Comparison of ENCODE assay signal across 26 cellular contexts in the genomic region with DNA sequence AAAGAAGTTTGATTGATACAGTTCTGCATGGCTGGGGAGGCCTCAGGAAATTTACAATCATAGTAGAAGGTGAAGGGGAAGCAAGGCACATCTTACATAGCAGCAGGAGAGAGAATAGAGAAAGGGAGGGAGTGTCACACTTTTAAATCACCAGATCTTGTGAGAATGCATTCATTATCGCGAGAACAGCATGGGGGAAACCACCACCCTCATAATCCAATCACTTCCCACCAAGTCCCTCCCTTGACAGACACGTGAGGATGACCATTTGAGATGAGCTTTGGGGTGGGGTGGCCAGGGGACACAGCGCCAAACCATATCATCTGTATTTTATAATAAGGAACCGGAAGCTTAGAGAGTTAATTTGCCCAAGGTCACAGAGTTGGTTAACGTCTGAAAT.
"Had no signal": no experiment of that assay in that cellular context is flagged by ENCODE, and none has a peak within 500 bp of the region (broad histone marks: within the 10 kb centered on the region; RNA-seq: fewer than 3 reads in every experiment).

No MANE protein-coding gene starts in this region.

- DNase-seq: hypothalamus; immature natural killer cell; kidney; left ventricle myocardium inferior; midbrain; naive thymus-derived CD8-positive, alpha-beta T cell; nucleus accumbens; pancreas; posterior cingulate gyrus; retina; right cardiac atrium; stimulated activated CD4-positive, alpha-beta T cell treated with anti-CD3 and anti-CD28 coated beads, Interleukin-12 subunit alpha, Interleukin-12 subunit beta, amount 100 ng/mL, for 4 hours; stimulated activated CD4-positive, alpha-beta T cell treated with anti-CD3 and anti-CD28 coated beads, Interleukin-15, amount 100 ng/mL, for 24 hours; stimulated activated CD4-positive, alpha-beta T cell treated with anti-CD3 and anti-CD28 coated beads, Interleukin-2, amount 100 ng/mL, for 24 hours; stimulated activated CD4-positive, alpha-beta T cell treated with anti-CD3 and anti-CD28 coated beads, Interleukin-4, amount 100 ng/mL, for 1 hour; stimulated activated naive CD4-positive, alpha-beta T cell; uterus had no signal

- H3K27ac Mint-ChIP-seq: immature natural killer cell; nephron; stimulated activated naive CD8-positive, alpha-beta T cell treated with anti-CD3 and anti-CD28 coated beads, Interleukin-15, Interleukin-2, amounts not matched to agents 100 ng/mL and 50 ng/mL, for 24 hours; type B pancreatic cell had no signal

- H3K27me3 ChIP-seq: pancreas, tibial nerve, uterus had no signal

- H3K36me3 ChIP-seq: left ventricle myocardium inferior, pancreas, prostate gland, tibial nerve, uterus had no signal

- H3K27me3 Mint-ChIP-seq: stimulated activated naive CD8-positive, alpha-beta T cell treated with anti-CD3 and anti-CD28 coated beads, Interleukin-15, Interleukin-2, amounts not matched to agents 100 ng/mL and 50 ng/mL, for 24 hours; type B pancreatic cell had no signal

- H3K4me1 ChIP-seq: left ventricle myocardium inferior, pancreas, prostate gland, tibial nerve, uterus had no signal

- ATAC-seq: naive thymus-derived CD8-positive, alpha-beta T cell; pancreas; right cardiac atrium; sciatic nerve had no signal

- H3K4me3 Mint-ChIP-seq: immature natural killer cell; naive thymus-derived CD8-positive, alpha-beta T cell; nephron; neural crest cell; stimulated activated naive CD8-positive, alpha-beta T cell treated with anti-CD3 and anti-CD28 coated beads, Interleukin-15, Interleukin-2, amounts not matched to agents 100 ng/mL and 50 ng/mL, for 24 hours; type B pancreatic cell had no signal

- H3K9me3 ChIP-seq: left ventricle myocardium inferior, pancreas, prostate gland, tibial nerve, uterus had no signal

- H3K9me3 Mint-ChIP-seq: immature natural killer cell; naive thymus-derived CD8-positive, alpha-beta T cell; neural crest cell; stimulated activated naive CD8-positive, alpha-beta T cell treated with anti-CD3 and anti-CD28 coated beads, Interleukin-15, Interleukin-2, amounts not matched to agents 100 ng/mL and 50 ng/mL, for 24 hours had no signal

- H3K4me1 Mint-ChIP-seq: immature natural killer cell; naive thymus-derived CD8-positive, alpha-beta T cell; nephron; neural crest cell had no signal

- H3K4me3 ChIP-seq: left ventricle myocardium inferior, lung, pancreas, prostate gland, skin epidermis, tibial nerve, uterus had no signal

- H3K27ac ChIP-seq: left ventricle myocardium inferior, pancreas, prostate gland, skin epidermis, tibial nerve, uterus had no signal
